ENCODE assay signal across 35 cellular contexts in genomic region chr19:46386151-46386550, GRCh38. TPM values are rescaled to one million over a fixed set of nuclear protein-coding genes. Genes with fewer than 3 reads are reported as not detected.
DNase-seq lines count a peak whose midpoint lies in the region; ATAC-seq and TF ChIP-seq lines count a peak whose summit lies in the region.
"Had no signal": no experiment of that assay in that cellular context is flagged by ENCODE, and none has a peak within 500 bp of the region (broad histone marks: within the 10 kb centered on the region; RNA-seq: fewer than 3 reads in every experiment).

No MANE protein-coding gene starts in this region.

- H3K27me3 Mint-ChIP-seq in activated T-cell treated with anti-CD3 and anti-CD28 coated beads, Interleukin-2, amount 50 U/mL, for 24 hours: no peaks in the 10 kb centered on the region
- H3K27me3 Mint-ChIP-seq in activated naive CD8-positive, alpha-beta T cell treated with anti-CD3 and anti-CD28 coated beads, Interleukin-2, amount 10 ng/mL, durations not matched to agents 7 days and 5 days: no peaks in the 10 kb centered on the region
- H3K27me3 Mint-ChIP-seq: activated naive CD4-positive, alpha-beta T cell treated with anti-CD3 and anti-CD28 coated beads, Interleukin-2, amount 50 U/mL, for 24 hours; naive thymus-derived CD8-positive, alpha-beta T cell; stimulated activated memory B cell treated with anti-CD40 and anti-IgM and Interleukin-4, amounts not matched to agents 10 μg/mL and 1 μg/mL and 100 μg/mL, for 72 hours had no signal

- no peak for TF ChIP-seq CTCF in liver (IDR thresholded peaks at IDR 0.05; ENCODE audit: low read depth, low read length, missing input control)
- no peak for TF ChIP-seq CTCF in spleen (IDR thresholded peaks at IDR 0.05 in 8 of 11, conservative IDR thresholded peaks at IDR 0.05 in 3 of 11)

- H3K4me1 ChIP-seq in liver (ENCODE audit: control insufficient read depth in 4 of 4, insufficient read depth in 4 of 4, low read length in 3 of 4): peaks cover 0 to 5% (median 3%) of the 10 kb centered on the region in 4 donors
- peaks cover 0 to 18% (median 4%) of the 10 kb centered on the region in 6 donors for H3K4me1 ChIP-seq in spleen

- H3K36me3 Mint-ChIP-seq in activated T-cell treated with anti-CD3 and anti-CD28 coated beads, Interleukin-2, amount 50 U/mL, for 24 hours (ENCODE audit: low read depth): peaks cover 95% of the 10 kb centered on the region
- H3K36me3 Mint-ChIP-seq in activated naive CD8-positive, alpha-beta T cell treated with anti-CD3 and anti-CD28 coated beads, Interleukin-2, amount 10 ng/mL, durations not matched to agents 7 days and 5 days: peaks cover 37% of the 10 kb centered on the region

- POLR2A ChIA-PET in activated naive CD8-positive, alpha-beta T cell treated with anti-CD3 and anti-CD28 coated beads, Interleukin-2, amount 10 ng/mL, durations not matched to agents 7 days and 5 days (lab: Charles Lee): interaction anchor here (0.7 kb wide), 1 partner anchor 19 kb away, joined by 3 read pairs; no protein-coding TSS in a partner anchor

- H3K4me1 Mint-ChIP-seq in activated T-cell treated with anti-CD3 and anti-CD28 coated beads, Interleukin-2, amount 50 U/mL, for 24 hours (ENCODE audit: low read depth): no peaks in the 10 kb centered on the region
- peaks cover 3% of the 10 kb centered on the region for H3K4me1 Mint-ChIP-seq in activated naive CD8-positive, alpha-beta T cell treated with anti-CD3 and anti-CD28 coated beads, Interleukin-2, amount 10 ng/mL, durations not matched to agents 7 days and 5 days
- H3K4me1 Mint-ChIP-seq: activated naive CD4-positive, alpha-beta T cell treated with anti-CD3 and anti-CD28 coated beads, Interleukin-2, amount 50 U/mL, for 24 hours; CD14-positive monocyte; stimulated activated memory B cell treated with anti-CD40 and anti-IgM and Interleukin-4, amounts not matched to agents 10 μg/mL and 1 μg/mL and 100 μg/mL, for 72 hours had no signal

- WGBS in liver: 63% methylated on average over 10 of the region's 10 CpGs
- 87 to 95% (median 93%) methylated on average over 10 of the region's 10 CpGs for WGBS in spleen, 5 donors

- TF ChIP-seq POLR2A in spleen (IDR thresholded peaks at IDR 0.05): no peak

- H3K36me3 ChIP-seq in liver (ENCODE audit: control insufficient read depth in 4 of 4, insufficient read depth in 3 of 4, low read depth in 1 of 4, low read length in 3 of 4): peaks cover 8 to 49% (median 25%) of the 10 kb centered on the region in 4 donors
- H3K36me3 ChIP-seq in spleen: peaks cover 2 to 100% (median 94%) of the 10 kb centered on the region in 6 donors

- no peak for TF ChIP-seq RAD21 in liver (IDR thresholded peaks at IDR 0.05)

- intact Hi-C loops in spleen (cut with DNase I; ENCODE audit: low total_unique reads): no loop called here

- H3K9ac ChIP-seq in liver (ENCODE audit: low read depth in 1 of 2, low read length in 2 of 2): no peak overlapping the region
- H3K9ac ChIP-seq: KMS-11 had no signal

- no peak overlapping the region for H3K4me3 ChIP-seq in liver (ENCODE audit: low read depth in 1 of 3, low read length in 3 of 3)
- no peak overlapping the region for H3K4me3 ChIP-seq in spleen
- H3K4me3 ChIP-seq: upper lobe of left lung had no signal

- DNase-seq in activated T-cell treated with anti-CD3 and anti-CD28 coated beads, Interleukin-2, amount 50 U/mL, for 24 hours: peak; percentile 23
- DNase-seq in activated T-cell treated with anti-CD3 and anti-CD28 coated beads for 4 hours (no peak), spleen (peak; percentile 40), hypothalamus (lab: John Stamatoyannopoulos, UW) (no peak)
- peak; percentile 25 for DNase-seq in activated naive CD8-positive, alpha-beta T cell treated with anti-CD3 and anti-CD28 coated beads, Interleukin-2, amount 10 ng/mL, durations not matched to agents 7 days and 5 days
- DNase-seq: activated CD4-positive, CD25-positive, alpha-beta regulatory T cell; activated CD8-positive, alpha-beta memory T cell treated with anti-CD3 and anti-CD28 coated beads, Interleukin-2, amount 50 U/mL, for 4 hours; cortex of kidney; DMS79 treated with DMSO at 0.1 percent for 48 hours; effector memory CD4-positive, alpha-beta T cell; GF-D8; MM.1S; naive thymus-derived CD8-positive, alpha-beta T cell; NCI-H1417 treated with DMSO at 0.1 percent for 48 hours; NCI-H2081; NCI-H2227 treated with DMSO at 0.1 percent for 48 hours; NCI-H526; NK-92 treated with Interleukin-12 subunit alpha and Interleukin-12 subunit beta, amount 100 ng/mL, for 24 hours; Right ventricle myocardium superior; upper lobe of left lung had no signal

- H3K27me3 ChIP-seq in liver (ENCODE audit: control insufficient read depth in 4 of 4, insufficient read depth in 4 of 4, low read length in 3 of 4) (no peaks in the 10 kb centered on the region), spleen (replicated peaks in 1 of 7) (no peaks in the 10 kb centered on the region)
- H3K27me3 ChIP-seq: upper lobe of left lung had no signal

- no peak for ATAC-seq in activated naive CD8-positive, alpha-beta T cell treated with anti-CD3 and anti-CD28 coated beads, Interleukin-2, amount 10 ng/mL, durations not matched to agents 7 days and 5 days (ENCODE audit: low read depth)
- ATAC-seq in HG02852 (IDR thresholded peaks at IDR 0.05; ENCODE audit: unreplicated experiment) (no peak), HG03135 (IDR thresholded peaks at IDR 0.05; ENCODE audit: unreplicated experiment) (no peak)
- ATAC-seq: HCT116; naive thymus-derived CD8-positive, alpha-beta T cell; SK-N-SH treated with all-trans-retinoic acid at 6 μM for 48 hours; stimulated activated memory B cell treated with anti-CD40 and anti-IgM and Interleukin-4, amounts not matched to agents 10 μg/mL and 1 μg/mL and 100 μg/mL, for 72 hours had no signal

- H3K27ac Mint-ChIP-seq in activated T-cell treated with anti-CD3 and anti-CD28 coated beads, Interleukin-2, amount 50 U/mL, for 24 hours: no peak overlapping the region
- H3K27ac Mint-ChIP-seq in activated naive CD8-positive, alpha-beta T cell treated with anti-CD3 and anti-CD28 coated beads, Interleukin-2, amount 10 ng/mL, durations not matched to agents 7 days and 5 days: no peak overlapping the region
- H3K27ac Mint-ChIP-seq: activated naive CD4-positive, alpha-beta T cell treated with anti-CD3 and anti-CD28 coated beads, Interleukin-2, amount 50 U/mL, for 24 hours; stimulated activated memory B cell treated with anti-CD40 and anti-IgM and Interleukin-4, amounts not matched to agents 10 μg/mL and 1 μg/mL and 100 μg/mL, for 72 hours; T-helper 1 cell treated with Interleukin-12 subunit alpha and Interleukin-12 subunit beta and Interleukin-4 antibody, amounts not matched to agents 30 μg/mL and 1 μg/mL, for 36 hours had no signal

- H3K9me3 ChIP-seq in liver (ENCODE audit: control insufficient read depth in 4 of 4, low read length in 3 of 4) (no peaks in the 10 kb centered on the region), spleen (no peaks in the 10 kb centered on the region)
- H3K9me3 ChIP-seq: upper lobe of left lung had no signal

- H3K27ac ChIP-seq in liver (ENCODE audit: low read depth in 1 of 2, low read length in 2 of 2) (no peak overlapping the region), spleen (no peak overlapping the region)
- H3K27ac ChIP-seq: HL-60, KMS-11, upper lobe of left lung had no signal

- H3K4me3 Mint-ChIP-seq in activated T-cell treated with anti-CD3 and anti-CD28 coated beads, Interleukin-2, amount 50 U/mL, for 24 hours: no peak overlapping the region
- no peak overlapping the region for H3K4me3 Mint-ChIP-seq in activated naive CD8-positive, alpha-beta T cell treated with anti-CD3 and anti-CD28 coated beads, Interleukin-2, amount 10 ng/mL, durations not matched to agents 7 days and 5 days
- H3K4me3 Mint-ChIP-seq: activated naive CD4-positive, alpha-beta T cell treated with anti-CD3 and anti-CD28 coated beads, Interleukin-2, amount 50 U/mL, for 24 hours; naive thymus-derived CD8-positive, alpha-beta T cell; stimulated activated memory B cell treated with anti-CD40 and anti-IgM and Interleukin-4, amounts not matched to agents 10 μg/mL and 1 μg/mL and 100 μg/mL, for 72 hours; T-helper 1 cell treated with Interleukin-12 subunit alpha and Interleukin-12 subunit beta and Interleukin-4 antibody, amounts not matched to agents 30 μg/mL and 1 μg/mL, for 36 hours had no signal

- H3K9me3 Mint-ChIP-seq in activated T-cell treated with anti-CD3 and anti-CD28 coated beads, Interleukin-2, amount 50 U/mL, for 24 hours: no peaks in the 10 kb centered on the region
- peaks cover 5% of the 10 kb centered on the region for H3K9me3 Mint-ChIP-seq in activated naive CD8-positive, alpha-beta T cell treated with anti-CD3 and anti-CD28 coated beads, Interleukin-2, amount 10 ng/mL, durations not matched to agents 7 days and 5 days
- H3K9me3 Mint-ChIP-seq: activated naive CD4-positive, alpha-beta T cell treated with anti-CD3 and anti-CD28 coated beads, Interleukin-2, amount 50 U/mL, for 24 hours; naive thymus-derived CD8-positive, alpha-beta T cell had no signal

TF ChIP-seq in liver, 16 proteins besides CTCF, POLR2A, EP300 and RAD21:
- peak in 1 of 2 donors; percentile 57 for TF ChIP-seq HNF4A (conservative IDR thresholded peaks at IDR 0.05)
- no peak for TF ChIP-seq MAX (IDR thresholded peaks at IDR 0.05)
- TF ChIP-seq SP1 (IDR thresholded peaks at IDR 0.05): peak; percentile 27
- TF ChIP-seq RXRA (IDR thresholded peaks at IDR 0.05): peak in 1 of 2 donors; percentile 29
- no peak for TF ChIP-seq FOXA1 (IDR thresholded peaks at IDR 0.05)

RNA-seq across cellular contexts. Expression of gene CCDC8, which starts 27.2 kb away (rescaled TPM):
- total RNA-seq in activated naive CD8-positive, alpha-beta T cell treated with anti-CD3 and anti-CD28 coated beads, Interleukin-2, amount 10 ng/mL, durations not matched to agents 7 days and 5 days: not detected
- total RNA-seq in liver: 1 to 10 TPM in 1 of 2 donors, under 1 TPM in 1; 0.75 to 5.9 TPM
- polyA plus RNA-seq in liver: under 1 TPM; 0.18 to 0.48 TPM
- 1 to 10 TPM; 1.7 to 4.4 (median 2.6) TPM for total RNA-seq in spleen
- 1 to 10 TPM in 2 of 3 donors, under 1 TPM in 1; 0.46 to 1.2 (median 1.1) TPM for polyA plus RNA-seq in spleen
- total RNA-seq: A172; naive thymus-derived CD8-positive, alpha-beta T cell had no signal
- polyA plus RNA-seq: CD14-positive monocyte; naive thymus-derived CD8-positive, alpha-beta T cell had no signal

RNA-seq across cellular contexts. Expression of gene PPP5C, which starts 39.3 kb away (rescaled TPM):
- total RNA-seq in activated naive CD8-positive, alpha-beta T cell treated with anti-CD3 and anti-CD28 coated beads, Interleukin-2, amount 10 ng/mL, durations not matched to agents 7 days and 5 days: 10 to 100 TPM; 76.1 to 87.4 TPM
- total RNA-seq in liver (10 to 100 TPM; 28.1 to 50.5 TPM), spleen (10 to 100 TPM; 61.1 to 87.3 (median 74.2) TPM)
- polyA plus RNA-seq in liver (10 to 100 TPM; 19.0 to 28.6 TPM), spleen (10 to 100 TPM; 26.5 to 67.5 (median 29.8) TPM)

RNA-seq across cellular contexts. Expression of gene PNMA8C, which starts 42.6 kb away (rescaled TPM):
- total RNA-seq in activated naive CD8-positive, alpha-beta T cell treated with anti-CD3 and anti-CD28 coated beads, Interleukin-2, amount 10 ng/mL, durations not matched to agents 7 days and 5 days: under 1 TPM in 1 of 2 experiments, not detected in 1; 0.11 TPM
- under 1 TPM in 1 of 2 donors, not detected in 1; under 0.01 TPM for total RNA-seq in liver
- not detected for polyA plus RNA-seq in liver
- not detected for total RNA-seq in spleen
- polyA plus RNA-seq in spleen: under 1 TPM in 1 of 3 donors, not detected in 2; 0.03 TPM
- total RNA-seq: A172; epithelial cell of proximal tubule; lower leg skin; naive thymus-derived CD8-positive, alpha-beta T cell; omental fat pad; Right ventricle myocardium superior had no signal
- polyA plus RNA-seq: CD14-positive monocyte; naive thymus-derived CD8-positive, alpha-beta T cell had no signal

Comparison
In these comparisons a context has a peak if more than half of its experiments do, and no peak if none do; other contexts are left out.
1. DNase-seq: peak in activated T-cell treated with anti-CD3 and anti-CD28 coated beads, Interleukin-2, amount 50 U/mL, for 24 hours (single experiment), activated naive CD8-positive, alpha-beta T cell treated with anti-CD3 and anti-CD28 coated beads, Interleukin-2, amount 10 ng/mL, durations not matched to agents 7 days and 5 days (single experiment) and spleen (single experiment); none in activated T-cell treated with anti-CD3 and anti-CD28 coated beads for 4 hours (single experiment) and hypothalamus (0 of 51).